Comparison of ENCODE assay signal across 21 cellular contexts in the genomic region with DNA sequence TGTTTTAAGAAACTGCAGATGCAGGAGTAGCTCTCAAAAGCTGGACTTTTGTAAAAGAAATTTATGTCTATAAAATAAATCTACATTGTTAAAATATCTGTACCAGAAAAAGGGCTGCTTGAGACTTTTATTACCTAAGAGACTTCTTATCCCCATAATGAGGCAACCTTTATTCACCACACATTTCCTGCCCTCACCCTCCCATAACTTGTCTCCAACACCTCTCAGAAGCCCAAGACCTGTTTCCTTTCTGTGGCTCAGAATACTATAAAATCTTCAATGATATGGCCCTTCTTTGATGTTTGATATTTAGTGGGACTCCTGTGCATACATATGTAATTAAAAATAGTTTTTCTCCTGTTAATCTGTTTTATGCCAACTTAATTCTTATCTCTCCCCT.
"Had no signal": no experiment of that assay in that cellular context is flagged by ENCODE, and none has a peak within 500 bp of the region (broad histone marks: within the 10 kb centered on the region; RNA-seq: fewer than 3 reads in every experiment).

No MANE protein-coding gene starts in this region.

- H3K4me3 ChIP-seq: hepatocyte, psoas muscle, right lobe of liver, testis, tibial nerve, upper lobe of right lung, vagina had no signal

- H3K4me1 ChIP-seq: psoas muscle, right lobe of liver, testis, tibial nerve, upper lobe of right lung, vagina had no signal

- DNase-seq: effector CD4-positive, alpha-beta T cell; foreskin melanocyte; head of caudate nucleus; kidney glomerular epithelial cell; mammary epithelial cell; naive thymus-derived CD4-positive, alpha-beta T cell; psoas muscle; retina; right lobe of liver; stimulated activated CD4-positive, alpha-beta T cell treated with anti-CD3 and anti-CD28 coated beads, Interleukin-15, amount 100 ng/mL, for 24 hours; stimulated activated CD4-positive, alpha-beta T cell treated with anti-CD3 and anti-CD28 coated beads, Interleukin-2, amount 100 ng/mL, for 24 hours; stimulated activated CD4-positive, alpha-beta T cell treated with anti-CD3 and anti-CD28 coated beads, Interleukin-4, amount 100 ng/mL, for 4 hours; stimulated activated naive B cell treated with anti-CD40 and anti-IgM and Interleukin-4, amounts not matched to agents 10 μg/mL and 1 μg/mL and 100 μg/mL, for 72 hours; stimulated activated naive CD8-positive, alpha-beta T cell treated with anti-CD3 and anti-CD28 coated beads, Interleukin-15, amount 100 ng/mL, for 72 hours; testis; upper lobe of right lung had no signal

- H3K4me1 Mint-ChIP-seq: stimulated activated naive B cell treated with anti-CD40 and anti-IgM and Interleukin-4, amounts not matched to agents 10 μg/mL and 1 μg/mL and 100 μg/mL, for 72 hours had no signal

- H3K36me3 ChIP-seq: neutrophil, right lobe of liver, tibial nerve, upper lobe of right lung, vagina had no signal

- H3K4me3 Mint-ChIP-seq: naive thymus-derived CD4-positive, alpha-beta T cell; stimulated activated naive B cell treated with anti-CD40 and anti-IgM and Interleukin-4, amounts not matched to agents 10 μg/mL and 1 μg/mL and 100 μg/mL, for 72 hours; stimulated activated naive CD8-positive, alpha-beta T cell treated with anti-CD3 and anti-CD28 coated beads, Interleukin-15, amount 100 ng/mL, for 72 hours had no signal

- H3K27me3 Mint-ChIP-seq: stimulated activated naive CD8-positive, alpha-beta T cell treated with anti-CD3 and anti-CD28 coated beads, Interleukin-15, amount 100 ng/mL, for 72 hours had no signal

- H3K27me3 ChIP-seq: hepatocyte, neutrophil, right lobe of liver, testis, tibial nerve, upper lobe of right lung, vagina had no signal

- ATAC-seq: left lobe of liver; naive thymus-derived CD4-positive, alpha-beta T cell; psoas muscle; right lobe of liver; stimulated activated naive B cell treated with anti-CD40 and anti-IgM and Interleukin-4, amounts not matched to agents 10 μg/mL and 1 μg/mL and 100 μg/mL, for 72 hours; stimulated activated naive CD8-positive, alpha-beta T cell treated with anti-CD3 and anti-CD28 coated beads, Interleukin-15, amount 100 ng/mL, for 72 hours; upper lobe of right lung had no signal

- H3K27ac ChIP-seq: hepatocyte, neutrophil, psoas muscle, right lobe of liver, testis, tibial nerve, upper lobe of right lung, vagina had no signal

- H3K9me3 ChIP-seq: neutrophil, psoas muscle, right lobe of liver, testis, tibial nerve, upper lobe of right lung, vagina had no signal

- H3K36me3 Mint-ChIP-seq: naive thymus-derived CD4-positive, alpha-beta T cell; stimulated activated naive B cell treated with anti-CD40 and anti-IgM and Interleukin-4, amounts not matched to agents 10 μg/mL and 1 μg/mL and 100 μg/mL, for 72 hours had no signal

- H3K27ac Mint-ChIP-seq: naive thymus-derived CD4-positive, alpha-beta T cell; stimulated activated naive B cell treated with anti-CD40 and anti-IgM and Interleukin-4, amounts not matched to agents 10 μg/mL and 1 μg/mL and 100 μg/mL, for 72 hours; stimulated activated naive CD8-positive, alpha-beta T cell treated with anti-CD3 and anti-CD28 coated beads, Interleukin-15, amount 100 ng/mL, for 72 hours had no signal
